In genomic region chr15:83015361-83015760, GRCh38 we compare ENCODE assay signal across 20 cellular contexts. TPM values are rescaled to one million over a fixed set of nuclear protein-coding genes. Genes with fewer than 3 reads are reported as not detected.
DNase-seq lines count a peak whose midpoint lies in the region; ATAC-seq, FAIRE-seq and TF ChIP-seq lines count a peak whose summit lies in the region.
"Had no signal": no experiment of that assay in that cellular context is flagged by ENCODE, and none has a peak within 500 bp of the region (broad histone marks: within the 10 kb centered on the region; RNA-seq: fewer than 3 reads in every experiment).

No MANE protein-coding gene starts in this region.

- H2AFZ ChIP-seq in astrocyte (ENCODE audit: low read depth, low read length) = no peak overlapping the region

- CTCF ChIA-PET in activated CD8-positive, alpha-beta T cell treated with anti-CD3 and anti-CD28 coated beads for 36 hours (lab: Charles Lee) = no interaction called here
- CTCF ChIA-PET in activated CD8-positive, alpha-beta T cell treated with anti-CD3 and anti-CD28 coated beads, Interleukin-2, amount 10 ng/mL, durations not matched to agents 7 days and 5 days (lab: Charles Lee) = no interaction called here
- CTCF ChIA-PET in CD4-positive, alpha-beta T cell (lab: Charles Lee) = interaction anchor here (0.6 kb wide), 1 partner anchor 269 kb away, joined by 3 read pairs; no protein-coding TSS in a partner anchor
- CTCF ChIA-PET in T-cell (lab: Charles Lee) = no interaction called here

- no peaks in the 10 kb centered on the region for H3K27me3 Mint-ChIP-seq in activated CD8-positive, alpha-beta T cell treated with anti-CD3 and anti-CD28 coated beads for 36 hours
- H3K27me3 Mint-ChIP-seq in activated CD8-positive, alpha-beta T cell treated with anti-CD3 and anti-CD28 coated beads, Interleukin-2, amount 10 ng/mL, durations not matched to agents 7 days and 5 days (ENCODE audit: low read depth) = no peaks in the 10 kb centered on the region
- H3K27me3 Mint-ChIP-seq in CD4-positive, alpha-beta T cell = no peaks in the 10 kb centered on the region
- H3K27me3 Mint-ChIP-seq in astrocyte (ENCODE audit: low read depth, unreplicated experiment) (no peaks in the 10 kb centered on the region), nephron progenitor cell (ENCODE audit: low read depth, poor library complexity) (no peaks in the 10 kb centered on the region), T-cell (no peaks in the 10 kb centered on the region)

- no peaks in the 10 kb centered on the region for H3K27me3 ChIP-seq in CD4-positive, alpha-beta T cell (ENCODE audit: control insufficient read depth, insufficient read depth, low read length)
- H3K27me3 ChIP-seq in astrocyte (ENCODE audit: insufficient read depth, low read length) (no peaks in the 10 kb centered on the region), brain microvascular endothelial cell (replicated peaks) (no peaks in the 10 kb centered on the region)
- H3K27me3 ChIP-seq: SJCRH30 had no signal

- H3K9ac ChIP-seq in astrocyte (ENCODE audit: low read length) = no peak overlapping the region

- POLR2A ChIA-PET in activated CD8-positive, alpha-beta T cell treated with anti-CD3 and anti-CD28 coated beads for 36 hours (lab: Charles Lee) = no interaction called here
- POLR2A ChIA-PET in activated CD8-positive, alpha-beta T cell treated with anti-CD3 and anti-CD28 coated beads, Interleukin-2, amount 10 ng/mL, durations not matched to agents 7 days and 5 days (lab: Charles Lee) = no interaction called here
- POLR2A ChIA-PET in CD4-positive, alpha-beta T cell (lab: Charles Lee) = no interaction called here
- POLR2A ChIA-PET in T-cell (lab: Charles Lee) = no interaction called here

- peaks cover 44% of the 10 kb centered on the region for H3K4me1 Mint-ChIP-seq in activated CD8-positive, alpha-beta T cell treated with anti-CD3 and anti-CD28 coated beads for 36 hours (ENCODE audit: low read depth)
- H3K4me1 Mint-ChIP-seq in activated CD8-positive, alpha-beta T cell treated with anti-CD3 and anti-CD28 coated beads, Interleukin-2, amount 10 ng/mL, durations not matched to agents 7 days and 5 days (ENCODE audit: low read depth) = peaks cover 37% of the 10 kb centered on the region
- H3K4me1 Mint-ChIP-seq in CD4-positive, alpha-beta T cell (ENCODE audit: low read depth) = peaks cover 49% of the 10 kb centered on the region
- peaks cover 12% of the 10 kb centered on the region for H3K4me1 Mint-ChIP-seq in astrocyte (ENCODE audit: low read depth, unreplicated experiment)
- peaks cover 39% of the 10 kb centered on the region for H3K4me1 Mint-ChIP-seq in nephron progenitor cell
- peaks cover 38 to 39% (median 38%) of the 10 kb centered on the region in 3 donors for H3K4me1 Mint-ChIP-seq in T-cell

- H4K20me1 ChIP-seq in astrocyte (ENCODE audit: insufficient read depth, low read length) = peaks cover 9% of the 10 kb centered on the region

- H3K4me1 ChIP-seq in astrocyte (ENCODE audit: insufficient read depth, low read length) = peaks cover 13% of the 10 kb centered on the region

- H3K27ac ChIP-seq in CD4-positive, alpha-beta T cell (ENCODE audit: low read depth, low read length) = no peak overlapping the region
- H3K27ac ChIP-seq in astrocyte (ENCODE audit: low read depth, low read length) (no peak overlapping the region), brain microvascular endothelial cell (no peak overlapping the region)
- H3K27ac ChIP-seq: SJCRH30 had no signal

- in situ Hi-C loops in brain microvascular endothelial cell (cut with HindIII; ENCODE audit: low pct_ligation_motif_present, low sequenced_read_pairs) = no loop called here

- no peaks in the 10 kb centered on the region for H3K9me3 ChIP-seq in CD4-positive, alpha-beta T cell (ENCODE audit: control insufficient read depth, low read length)
- no peaks in the 10 kb centered on the region for H3K9me3 ChIP-seq in astrocyte (ENCODE audit: insufficient read depth, low read depth, low read length)
- H3K9me3 ChIP-seq: SJCRH30 had no signal

- no peak for ATAC-seq in activated CD8-positive, alpha-beta T cell treated with anti-CD3 and anti-CD28 coated beads for 36 hours
- ATAC-seq in activated CD8-positive, alpha-beta T cell treated with anti-CD3 and anti-CD28 coated beads, Interleukin-2, amount 10 ng/mL, durations not matched to agents 7 days and 5 days = no peak
- no peak for ATAC-seq in CD4-positive, alpha-beta T cell (ENCODE audit: poor library complexity)
- no peak for ATAC-seq in T-cell (replicated peaks in 1 of 4)

- no peak for FAIRE-seq in astrocyte (lab: Jason Lieb, UNC)
- FAIRE-seq: H54, RCC 7860 had no signal

- peaks cover 13% of the 10 kb centered on the region for H3K36me3 ChIP-seq in astrocyte (ENCODE audit: insufficient read depth, low read length)
- H3K36me3 ChIP-seq in brain microvascular endothelial cell (replicated peaks) = peaks cover 20% of the 10 kb centered on the region

- intact Hi-C loops in activated CD8-positive, alpha-beta T cell treated with anti-CD3 and anti-CD28 coated beads for 36 hours (cut with micrococcal nuclease) = loop anchor here (10.0 kb wide), 1 partner anchor 481 kb away; no protein-coding TSS in a partner anchor
- intact Hi-C loops in CD4-positive, alpha-beta T cell (cut with DNase I, micrococcal nuclease) = loop anchor here in 1 of 2 experiments (10.0 kb wide), 2 partner anchors 49 to 189 kb away; partner anchors contain the start of genes BTBD1 and HDGFL3

- no peak for DNase-seq in activated CD8-positive, alpha-beta T cell treated with anti-CD3 and anti-CD28 coated beads for 36 hours
- DNase-seq in activated CD8-positive, alpha-beta T cell treated with anti-CD3 and anti-CD28 coated beads, Interleukin-2, amount 10 ng/mL, durations not matched to agents 7 days and 5 days = no peak
- no peak for DNase-seq in CD4-positive, alpha-beta T cell
- DNase-seq in astrocyte (ENCODE audit: low read depth) (no peak), nephron progenitor cell (no peak), brain microvascular endothelial cell (no peak), glomerular visceral epithelial cell (ENCODE audit: extremely low spot score) (no peak), T-cell (no peak)
- DNase-seq: 8988T, C1 segment of cervical spinal cord, GDM1, IMR-90, NCI-H1417, NCI-H1694 treated with DMSO at 0.1 percent for 48 hours, NCI-H2081 treated with DMSO at 0.1 percent for 48 hours, NCI-H446 treated with DMSO at 0.1 percent for 48 hours, NCI-H526 treated with DMSO at 0.1 percent for 48 hours, SJCRH30 had no signal

- H3K4me2 ChIP-seq in astrocyte (ENCODE audit: low read length) = no peak overlapping the region

- TF ChIP-seq CTCF in activated CD8-positive, alpha-beta T cell treated with anti-CD3 and anti-CD28 coated beads for 36 hours (IDR thresholded peaks at IDR 0.05) = no peak
- no peak for TF ChIP-seq CTCF in CD4-positive, alpha-beta T cell (IDR thresholded peaks at IDR 0.05)
- TF ChIP-seq CTCF in astrocyte (IDR thresholded peaks at IDR 0.05; ENCODE audit: insufficient read depth, low read depth, low read length) = no peak
- TF ChIP-seq CTCF in nephron progenitor cell (IDR thresholded peaks at IDR 0.05) = no peak
- no peak for TF ChIP-seq CTCF in brain microvascular endothelial cell (IDR thresholded peaks at IDR 0.05; ENCODE audit: low read depth, low read length, missing control alignments)

- H3K27ac Mint-ChIP-seq in activated CD8-positive, alpha-beta T cell treated with anti-CD3 and anti-CD28 coated beads for 36 hours = peak overlapping the region; percentile 50
- no peak overlapping the region for H3K27ac Mint-ChIP-seq in activated CD8-positive, alpha-beta T cell treated with anti-CD3 and anti-CD28 coated beads, Interleukin-2, amount 10 ng/mL, durations not matched to agents 7 days and 5 days
- H3K27ac Mint-ChIP-seq in CD4-positive, alpha-beta T cell = peak overlapping the region; percentile 45
- H3K27ac Mint-ChIP-seq in astrocyte (ENCODE audit: unreplicated experiment) (no peak overlapping the region), nephron progenitor cell (peak overlapping the region; percentile 92), T-cell (no peak overlapping the region)

- peaks cover 44% of the 10 kb centered on the region for H3K36me3 Mint-ChIP-seq in activated CD8-positive, alpha-beta T cell treated with anti-CD3 and anti-CD28 coated beads for 36 hours (ENCODE audit: low read depth)
- H3K36me3 Mint-ChIP-seq in activated CD8-positive, alpha-beta T cell treated with anti-CD3 and anti-CD28 coated beads, Interleukin-2, amount 10 ng/mL, durations not matched to agents 7 days and 5 days (ENCODE audit: low read depth) = peaks cover 26% of the 10 kb centered on the region
- H3K36me3 Mint-ChIP-seq in CD4-positive, alpha-beta T cell (ENCODE audit: low read depth) = peaks cover 42% of the 10 kb centered on the region
- H3K36me3 Mint-ChIP-seq in astrocyte (ENCODE audit: low read depth, unreplicated experiment) (peaks cover 3% of the 10 kb centered on the region), nephron progenitor cell (ENCODE audit: low read depth) (peaks cover 61% of the 10 kb centered on the region), T-cell (peaks cover 4% of the 10 kb centered on the region)

- no peak overlapping the region for H3K4me3 Mint-ChIP-seq in activated CD8-positive, alpha-beta T cell treated with anti-CD3 and anti-CD28 coated beads for 36 hours
- no peak overlapping the region for H3K4me3 Mint-ChIP-seq in activated CD8-positive, alpha-beta T cell treated with anti-CD3 and anti-CD28 coated beads, Interleukin-2, amount 10 ng/mL, durations not matched to agents 7 days and 5 days
- H3K4me3 Mint-ChIP-seq in CD4-positive, alpha-beta T cell = no peak overlapping the region
- H3K4me3 Mint-ChIP-seq in astrocyte (ENCODE audit: unreplicated experiment) (peak overlapping the region; percentile 46), nephron progenitor cell (no peak overlapping the region), T-cell (no peak overlapping the region)

- H3K9me3 Mint-ChIP-seq in activated CD8-positive, alpha-beta T cell treated with anti-CD3 and anti-CD28 coated beads for 36 hours = peaks cover 6% of the 10 kb centered on the region
- H3K9me3 Mint-ChIP-seq in activated CD8-positive, alpha-beta T cell treated with anti-CD3 and anti-CD28 coated beads, Interleukin-2, amount 10 ng/mL, durations not matched to agents 7 days and 5 days (ENCODE audit: insufficient read depth) = no peaks in the 10 kb centered on the region
- no peaks in the 10 kb centered on the region for H3K9me3 Mint-ChIP-seq in CD4-positive, alpha-beta T cell
- H3K9me3 Mint-ChIP-seq in astrocyte (ENCODE audit: unreplicated experiment) (peaks cover 3% of the 10 kb centered on the region), nephron progenitor cell (peaks cover 17% of the 10 kb centered on the region), T-cell (no peaks in the 10 kb centered on the region)

- H3K4me3 ChIP-seq in astrocyte (ENCODE audit: insufficient read depth, low read depth, low read length) (no peak overlapping the region), brain microvascular endothelial cell (ENCODE audit: low read depth, low read length) (no peak overlapping the region)
- H3K4me3 ChIP-seq: SJCRH30 had no signal

- H3K79me2 ChIP-seq in astrocyte (ENCODE audit: insufficient read depth, low read length) = peaks cover 10% of the 10 kb centered on the region

RNA-seq across cellular contexts. Expression of gene C15orf40, which starts 3.9 kb away (rescaled TPM):
- 10 to 100 TPM; 25.6 to 30.2 TPM for total RNA-seq in activated CD8-positive, alpha-beta T cell treated with anti-CD3 and anti-CD28 coated beads for 36 hours
- 10 to 100 TPM; 25.2 to 31.0 TPM for total RNA-seq in activated CD8-positive, alpha-beta T cell treated with anti-CD3 and anti-CD28 coated beads, Interleukin-2, amount 10 ng/mL, durations not matched to agents 7 days and 5 days
- total RNA-seq in CD4-positive, alpha-beta T cell = 10 to 100 TPM in 1 of 2 experiments, 1 to 10 TPM in 1; 7.4 to 11.0 TPM
- total RNA-seq in astrocyte (15.3 and 18.1 TPM in 2 replicates), T-cell (10 to 100 TPM; 13.8 to 40.5 (median 37.7) TPM)

RNA-seq across cellular contexts. Expression of gene RAMAC, which starts 29.4 kb away (rescaled TPM):
- 10 to 100 TPM; 18.2 to 19.7 TPM for total RNA-seq in activated CD8-positive, alpha-beta T cell treated with anti-CD3 and anti-CD28 coated beads for 36 hours
- total RNA-seq in activated CD8-positive, alpha-beta T cell treated with anti-CD3 and anti-CD28 coated beads, Interleukin-2, amount 10 ng/mL, durations not matched to agents 7 days and 5 days = 10 to 100 TPM; 25.8 to 27.0 TPM
- 10 to 100 TPM; 25.5 to 26.5 TPM for total RNA-seq in CD4-positive, alpha-beta T cell
- total RNA-seq in astrocyte (44.4 and 44.7 TPM in 2 replicates), T-cell (10 to 100 TPM; 15.7 to 21.4 (median 17.4) TPM)

RNA-seq across cellular contexts. Expression of gene BTBD1, which starts 51.7 kb away (rescaled TPM):
- 10 to 100 TPM; 63.3 to 63.8 TPM for total RNA-seq in activated CD8-positive, alpha-beta T cell treated with anti-CD3 and anti-CD28 coated beads for 36 hours
- total RNA-seq in activated CD8-positive, alpha-beta T cell treated with anti-CD3 and anti-CD28 coated beads, Interleukin-2, amount 10 ng/mL, durations not matched to agents 7 days and 5 days = 10 to 100 TPM; 67.4 to 70.9 TPM
- total RNA-seq in CD4-positive, alpha-beta T cell = 10 to 100 TPM; 26.3 to 27.5 TPM
- 60.3 and 61.1 TPM in 2 replicates for total RNA-seq in astrocyte
- 10 to 100 TPM; 34.8 to 38.4 (median 36.2) TPM for total RNA-seq in T-cell

Comparison
In these comparisons a context has a peak if more than half of its experiments do, and no peak if none do; other contexts are left out.
1. H3K27ac Mint-ChIP-seq: peak in activated CD8-positive, alpha-beta T cell treated with anti-CD3 and anti-CD28 coated beads for 36 hours (single experiment), CD4-positive, alpha-beta T cell (single experiment) and nephron progenitor cell (single experiment); none in activated CD8-positive, alpha-beta T cell treated with anti-CD3 and anti-CD28 coated beads, Interleukin-2, amount 10 ng/mL, durations not matched to agents 7 days and 5 days (single experiment), astrocyte (single experiment) and T-cell (0 of 2).